In the genomic region with DNA sequence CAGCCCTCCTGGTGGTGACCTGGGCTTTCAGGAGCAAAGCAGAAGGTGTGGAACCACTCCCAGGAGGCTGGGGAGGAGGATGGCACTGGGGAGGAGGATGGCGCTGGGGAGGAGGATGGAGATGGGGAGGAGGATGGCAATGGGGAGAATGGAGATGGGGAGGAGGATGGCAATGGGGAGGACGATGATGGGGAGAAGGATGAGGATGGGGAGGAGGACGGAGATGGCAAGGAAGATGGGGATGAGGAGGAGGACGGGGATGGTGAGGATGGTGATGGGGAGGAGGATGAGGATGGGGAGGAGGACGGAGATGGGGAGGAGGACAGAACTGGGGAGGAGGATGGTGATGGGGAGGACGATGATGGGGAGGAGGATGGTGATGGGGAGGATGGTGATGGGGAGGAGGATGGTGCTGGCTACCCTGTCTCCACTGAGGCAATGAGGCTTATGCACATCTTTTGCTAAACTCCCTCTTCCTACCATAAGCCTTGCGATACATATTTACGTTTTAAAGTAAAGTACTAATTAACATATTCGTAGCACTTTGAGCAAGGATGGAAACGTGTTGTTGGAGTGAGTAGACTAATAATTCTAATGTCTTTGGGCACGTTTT, we compare ENCODE assay signal across 37 cellular contexts. TPM values are rescaled to one million over a fixed set of nuclear protein-coding genes. Genes with fewer than 3 reads are reported as not detected.
"Had no signal": no experiment of that assay in that cellular context is flagged by ENCODE, and none has a peak within 500 bp of the region (broad histone marks: within the 10 kb centered on the region; RNA-seq: fewer than 3 reads in every experiment).

No MANE protein-coding gene starts in this region.

- H3K4me3 Mint-ChIP-seq: activated B cell treated with CpG ODN at 0.5 μM for 24 hours; activated CD4-positive, alpha-beta memory T cell treated with anti-CD3 and anti-CD28 coated beads for 36 hours; activated naive CD4-positive, alpha-beta T cell treated with anti-CD3 and anti-CD28 coated beads, Interleukin-2, amount 50 U/mL, for 24 hours; activated naive CD8-positive, alpha-beta T cell treated with anti-CD3 and anti-CD28 coated beads, Interleukin-2, amount 10 ng/mL, durations not matched to agents 7 days and 5 days; activated T-cell treated with anti-CD3 and anti-CD28 coated beads, Interleukin-2, amount 50 U/mL, for 24 hours; central memory CD8-positive, alpha-beta T cell had no signal

- H3K36me3 ChIP-seq: ascending aorta, cardiac muscle cell had no signal

- H3K4me1 Mint-ChIP-seq: activated naive CD4-positive, alpha-beta T cell treated with anti-CD3 and anti-CD28 coated beads, Interleukin-2, amount 50 U/mL, for 24 hours; activated naive CD8-positive, alpha-beta T cell treated with anti-CD3 and anti-CD28 coated beads, Interleukin-2, amount 10 ng/mL, durations not matched to agents 7 days and 5 days; central memory CD8-positive, alpha-beta T cell had no signal

- DNase-seq: activated B cell treated with CpG ODN at 0.5 μM for 24 hours; activated CD4-positive, alpha-beta memory T cell treated with anti-CD3 and anti-CD28 coated beads for 36 hours; activated CD4-positive, alpha-beta T cell treated with anti-CD3 and anti-CD28 coated beads for 4 hours; activated CD4-positive, alpha-beta T cell treated with anti-CD3 and anti-CD28 coated beads, Interleukin-2, amount 50 U/mL, for 1 hour; activated CD4-positive, CD25-positive, alpha-beta regulatory T cell treated with anti-CD3 and anti-CD28 coated beads, Interleukin-2, amount 50 U/mL, for 72 hours; activated gamma-delta T cell; activated naive CD4-positive, alpha-beta T cell treated with Interleukin-2 at 50 U/mL for 16 hours; activated naive CD8-positive, alpha-beta T cell treated with anti-CD3 and anti-CD28 coated beads, Interleukin-2, amount 10 ng/mL, durations not matched to agents 7 days and 5 days; activated T-cell treated with anti-CD3 and anti-CD28 coated beads, Interleukin-2, amount 50 U/mL, for 24 hours; amygdala; KG1; MM.1S; MV-4-11; NCI-H1092; NCI-H1436 treated with DMSO at 0.1 percent for 48 hours; NCI-H1694 treated with DMSO at 0.1 percent for 48 hours; NCI-H2029 treated with DMSO at 0.1 percent for 48 hours; NCI-H2107; NCI-H2171; NCI-H510A; NCI-H526; NCI-H748 treated with DMSO at 0.1 percent for 48 hours; PC-9; Right ventricle myocardium superior; SW 1271; T-helper 1 cell; T-helper 2 cell; T-helper 9 cell had no signal

- H3K4me3 ChIP-seq: ascending aorta, cardiac muscle cell, PC-9 had no signal

- H3K9me3 ChIP-seq: ascending aorta had no signal

- H3K36me3 Mint-ChIP-seq: activated CD4-positive, alpha-beta memory T cell treated with anti-CD3 and anti-CD28 coated beads for 36 hours; activated naive CD4-positive, alpha-beta T cell treated with anti-CD3 and anti-CD28 coated beads, Interleukin-2, amount 50 U/mL, for 24 hours; activated naive CD8-positive, alpha-beta T cell treated with anti-CD3 and anti-CD28 coated beads, Interleukin-2, amount 10 ng/mL, durations not matched to agents 7 days and 5 days had no signal

- H2AFZ ChIP-seq: PC-9 had no signal

- H3K9me3 Mint-ChIP-seq: activated B cell treated with CpG ODN at 0.5 μM for 24 hours; activated CD4-positive, alpha-beta memory T cell treated with anti-CD3 and anti-CD28 coated beads for 36 hours; activated naive CD4-positive, alpha-beta T cell treated with anti-CD3 and anti-CD28 coated beads, Interleukin-2, amount 50 U/mL, for 24 hours; activated naive CD8-positive, alpha-beta T cell treated with anti-CD3 and anti-CD28 coated beads, Interleukin-2, amount 10 ng/mL, durations not matched to agents 7 days and 5 days; activated T-cell treated with anti-CD3 and anti-CD28 coated beads, Interleukin-2, amount 50 U/mL, for 24 hours; activated T-helper 2 cell treated with anti-CD3 and anti-CD28 coated beads, Interferon-gamma antibody, Interleukin-2, Interleukin-4, amounts not matched to agents 10 μg/mL and 5 μg/mL and 100 μg/mL, durations not matched to agents 14 hours and 24 hours and 36 hours; central memory CD8-positive, alpha-beta T cell had no signal

- H3K27me3 ChIP-seq: ascending aorta had no signal

- H3K4me2 ChIP-seq: PC-9 had no signal

- H3K27ac ChIP-seq: cardiac muscle cell, PC-9, VCaP had no signal

- H3K27ac Mint-ChIP-seq: activated B cell treated with CpG ODN at 0.5 μM for 24 hours; activated CD4-positive, alpha-beta memory T cell treated with anti-CD3 and anti-CD28 coated beads for 36 hours; activated naive CD4-positive, alpha-beta T cell treated with anti-CD3 and anti-CD28 coated beads, Interleukin-2, amount 50 U/mL, for 24 hours; activated naive CD8-positive, alpha-beta T cell treated with anti-CD3 and anti-CD28 coated beads, Interleukin-2, amount 10 ng/mL, durations not matched to agents 7 days and 5 days; activated T-cell treated with anti-CD3 and anti-CD28 coated beads, Interleukin-2, amount 50 U/mL, for 24 hours; activated T-helper 2 cell treated with anti-CD3 and anti-CD28 coated beads, Interferon-gamma antibody, Interleukin-2, Interleukin-4, amounts not matched to agents 10 μg/mL and 5 μg/mL and 100 μg/mL, durations not matched to agents 14 hours and 24 hours and 36 hours had no signal

RNA-seq across cellular contexts. Expression of a gene that starts 7.4 kb away (rescaled TPM):
- total RNA-seq: activated B cell treated with CpG ODN at 0.5 μM for 24 hours; activated CD4-positive, alpha-beta memory T cell treated with anti-CD3 and anti-CD28 coated beads for 36 hours; activated CD8-positive, alpha-beta memory T cell treated with anti-CD3 and anti-CD28 coated beads for 36 hours; activated naive CD8-positive, alpha-beta T cell treated with anti-CD3 and anti-CD28 coated beads, Interleukin-2, amount 10 ng/mL, durations not matched to agents 7 days and 5 days; activated T-helper 2 cell treated with anti-CD3 and anti-CD28 coated beads, Interferon-gamma antibody, Interleukin-2, Interleukin-4, amounts not matched to agents 10 μg/mL and 5 μg/mL and 100 μg/mL, durations not matched to agents 14 hours and 24 hours and 36 hours; LHCN-M2; OCI-LY7; PC-9 had no signal
